Comparison of ENCODE assay signal across 9 cellular contexts in genomic region chr2:191637182-191638078, GRCh38. TPM values are rescaled to one million over a fixed set of nuclear protein-coding genes. Genes with fewer than 3 reads are reported as not detected.
DNase-seq lines count a peak whose midpoint lies in the region; ATAC-seq, FAIRE-seq and TF ChIP-seq lines count a peak whose summit lies in the region.
"Had no signal": no experiment of that assay in that cellular context is flagged by ENCODE, and none has a peak within 500 bp of the region (broad histone marks: within the 10 kb centered on the region; RNA-seq: fewer than 3 reads in every experiment).

No MANE protein-coding gene starts in this region.

- peak overlapping the region; percentile 84 for H3K27ac Mint-ChIP-seq in activated naive CD8-positive, alpha-beta T cell treated with anti-CD3 and anti-CD28 coated beads, Interleukin-2, amount 50 U/mL, for 24 hours
- peak overlapping the region; percentile 44 to 96 (median 80) for H3K27ac Mint-ChIP-seq in naive thymus-derived CD4-positive, alpha-beta T cell

- no peaks in the 10 kb centered on the region for H3K9me3 Mint-ChIP-seq in activated naive CD8-positive, alpha-beta T cell treated with anti-CD3 and anti-CD28 coated beads, Interleukin-2, amount 50 U/mL, for 24 hours
- peaks cover 0 to 2% (median 0%) of the 10 kb centered on the region in 11 donors for H3K9me3 Mint-ChIP-seq in naive thymus-derived CD4-positive, alpha-beta T cell

- H3K4me1 ChIP-seq in naive thymus-derived CD4-positive, alpha-beta T cell (ENCODE audit: control insufficient read depth in 2 of 2, insufficient read depth in 2 of 2, low read length in 2 of 2), result peaks cover 25 to 26% of the 10 kb centered on the region in 2 donors

- no peak overlapping the region for H3K4me3 ChIP-seq in naive thymus-derived CD4-positive, alpha-beta T cell (ENCODE audit: low read length)

- H3K9me3 ChIP-seq in naive thymus-derived CD4-positive, alpha-beta T cell (ENCODE audit: control insufficient read depth in 2 of 3, low read length in 3 of 3), result no peaks in the 10 kb centered on the region

- no peak for TF ChIP-seq POLR2A in GM12891 (IDR thresholded peaks at IDR 0.05; ENCODE audit: low read depth, low read length)

- in situ Hi-C loops in G401 (cut with HindIII; ENCODE audit: low sequenced_read_pairs), result no loop called here

- no peaks in the 10 kb centered on the region for H3K36me3 ChIP-seq in naive thymus-derived CD4-positive, alpha-beta T cell (ENCODE audit: control insufficient read depth in 2 of 3, insufficient read depth in 3 of 3, low read length in 3 of 3)

- CTCF ChIA-PET in naive thymus-derived CD4-positive, alpha-beta T cell (lab: Charles Lee), result interaction anchor here (0.5 to 1.7 kb wide), 7 partner anchors 11 to 233 kb away, joined by 3 to 5 read pairs (median 4); no protein-coding TSS in a partner anchor

- peaks cover 53% of the 10 kb centered on the region for H3K4me1 Mint-ChIP-seq in activated naive CD8-positive, alpha-beta T cell treated with anti-CD3 and anti-CD28 coated beads, Interleukin-2, amount 50 U/mL, for 24 hours
- peaks cover 38 to 60% (median 45%) of the 10 kb centered on the region in 7 donors for H3K4me1 Mint-ChIP-seq in naive thymus-derived CD4-positive, alpha-beta T cell

- peak; percentile 77 for FAIRE-seq in GM12891 (lab: Jason Lieb, UNC)
- FAIRE-seq: TTC549 had no signal

- peak overlapping the region; percentile 43 for H3K27ac ChIP-seq in naive thymus-derived CD4-positive, alpha-beta T cell (ENCODE audit: low read depth, low read length)

- H3K36me3 Mint-ChIP-seq in activated naive CD8-positive, alpha-beta T cell treated with anti-CD3 and anti-CD28 coated beads, Interleukin-2, amount 50 U/mL, for 24 hours (ENCODE audit: low read depth), result peaks cover 1% of the 10 kb centered on the region
- H3K36me3 Mint-ChIP-seq in naive thymus-derived CD4-positive, alpha-beta T cell, result peaks cover 0 to 15% (median 0%) of the 10 kb centered on the region in 5 donors

- no peaks in the 10 kb centered on the region for H3K27me3 ChIP-seq in naive thymus-derived CD4-positive, alpha-beta T cell (ENCODE audit: control insufficient read depth in 2 of 2, insufficient read depth in 2 of 2, low read length in 2 of 2)

- H3K27me3 Mint-ChIP-seq in activated naive CD8-positive, alpha-beta T cell treated with anti-CD3 and anti-CD28 coated beads, Interleukin-2, amount 50 U/mL, for 24 hours, result no peaks in the 10 kb centered on the region
- H3K27me3 Mint-ChIP-seq in naive thymus-derived CD4-positive, alpha-beta T cell, result peaks cover 0 to 5% (median 0%) of the 10 kb centered on the region in 5 donors

- H3K4me3 Mint-ChIP-seq in activated naive CD8-positive, alpha-beta T cell treated with anti-CD3 and anti-CD28 coated beads, Interleukin-2, amount 50 U/mL, for 24 hours, result peak overlapping the region; percentile 43
- peak overlapping the region; percentile 29 to 78 (median 68) for H3K4me3 Mint-ChIP-seq in naive thymus-derived CD4-positive, alpha-beta T cell

- POLR2A ChIA-PET in naive thymus-derived CD4-positive, alpha-beta T cell (lab: Charles Lee), result interaction anchor here (0.6 to 5.4 kb wide), 11 partner anchors 11 to 756 kb away, joined by 3 to 42 read pairs (median 4); partner anchors contain the start of genes GLS and NABP1

- DNase-seq in GM12891 (ENCODE audit: insufficient read length, low spot score), result no peak
- DNase-seq in HT-29 (ENCODE audit: low spot score), result peak; percentile 50
- DNase-seq in activated naive CD8-positive, alpha-beta T cell treated with anti-CD3 and anti-CD28 coated beads, Interleukin-2, amount 50 U/mL, for 24 hours, result no peak
- DNase-seq in naive thymus-derived CD4-positive, alpha-beta T cell, result peak in 7 of 9 donors; percentile 17 to 39 (median 31)
- DNase-seq in G401 (ENCODE audit: low spot score), result no peak
- DNase-seq in UCSD-AML1 (lab: John Stamatoyannopoulos, UW; ENCODE audit: unreplicated experiment), result no peak
- no peak for DNase-seq in D341Med (ENCODE audit: low spot score)

- peak; percentile 53 for ATAC-seq in GM21526 (IDR thresholded peaks at IDR 0.05; ENCODE audit: low FRiP score, unreplicated experiment)
- peak; percentile 96 for ATAC-seq in activated naive CD8-positive, alpha-beta T cell treated with anti-CD3 and anti-CD28 coated beads, Interleukin-2, amount 50 U/mL, for 24 hours
- peak; percentile 94 for ATAC-seq in naive thymus-derived CD4-positive, alpha-beta T cell

- intact Hi-C loops in naive thymus-derived CD4-positive, alpha-beta T cell (cut with micrococcal nuclease), result loop anchor here (1.0 to 5.0 kb wide), 6 partner anchors 12 to 435 kb away; no protein-coding TSS in a partner anchor

TF ChIP-seq in GM12891, 5 proteins besides CTCF, POLR2A, EP300 and RAD21:
- no peak for TF ChIP-seq POU2F2 (IDR thresholded peaks at IDR 0.05; ENCODE audit: low read depth, low read length)
- no peak for TF ChIP-seq SPI1 (IDR thresholded peaks at IDR 0.05; ENCODE audit: low read depth, low read length)
- no peak for TF ChIP-seq TAF1 (IDR thresholded peaks at IDR 0.05; ENCODE audit: low read depth, low read length)
- TF ChIP-seq POLR2AphosphoS5 (IDR thresholded peaks at IDR 0.05; ENCODE audit: low read depth, low read length), result no peak
- TF ChIP-seq PAX5 (IDR thresholded peaks at IDR 0.05; ENCODE audit: insufficient read depth, low read length, severe bottlenecking), result no peak

RNA-seq across cellular contexts. Expression of gene NABP1, which starts 40.5 kb away (rescaled TPM):
- 7.8 TPM for polyA plus RNA-seq in GM12891 (2012; ENCODE audit: low read depth, missing spikeins)
- 4.6 and 7.4 TPM in 2 replicates for total RNA-seq in HT-29 (2014; rRNA removed; shearing (Covaris generic))
- total RNA-seq in naive thymus-derived CD4-positive, alpha-beta T cell, result 10 to 100 TPM; 24.5 to 79.5 (median 55.4) TPM
- polyA plus RNA-seq in naive thymus-derived CD4-positive, alpha-beta T cell, result 1 to 10 TPM; 4.2 to 5.6 TPM
- 0.74 and 1.9 TPM in 2 replicates for total RNA-seq in G401 (2014; rRNA removed; shearing (Covaris generic))

Comparison
In these comparisons a context has a peak if more than half of its experiments do, and no peak if none do; other contexts are left out.
1. DNase-seq: peak in HT-29 (single experiment) and naive thymus-derived CD4-positive, alpha-beta T cell (7 of 9); none in GM12891 (single experiment), activated naive CD8-positive, alpha-beta T cell treated with anti-CD3 and anti-CD28 coated beads, Interleukin-2, amount 50 U/mL, for 24 hours (single experiment), G401 (single experiment), UCSD-AML1 (single experiment) and D341Med (single experiment).
2. Peak in every context shown above with its lines, with median percentiles within 50 percentile points of each other: ATAC-seq.